8 cellular contexts compared by ENCODE assay signal in genomic region chr17:42530952-42531454, GRCh38. TPM values are rescaled to one million over a fixed set of nuclear protein-coding genes. Genes with fewer than 3 reads are reported as not detected.
A peak's percentile ranks its signal among the peaks of the same experiment; 100 is the strongest.
DNase-seq lines count a peak whose midpoint lies in the region; ATAC-seq and TF ChIP-seq lines count a peak whose summit lies in the region.

No MANE protein-coding gene starts in this region.

- no peak for ATAC-seq in activated naive CD8-positive, alpha-beta T cell treated with anti-CD3 and anti-CD28 coated beads, Interleukin-2, amount 50 U/mL, for 24 hours
- ATAC-seq in T-cell (replicated peaks in 1 of 4): no peak
- ATAC-seq in right lobe of liver: peak; percentile 50 to 71 (median 65)
- no peak for ATAC-seq in upper lobe of left lung (ENCODE audit: low FRiP score in 2 of 2)
- no peak for ATAC-seq in GM21717 (IDR thresholded peaks at IDR 0.05; ENCODE audit: unreplicated experiment)

- H3K27ac ChIP-seq in right lobe of liver (peak overlapping the region; percentile 83 to 89 (median 85)), upper lobe of left lung (peak overlapping the region in 3 of 4 donors; percentile 73 to 88 (median 85))

- 75% methylated on average over 2 of the region's 2 CpGs for WGBS in right lobe of liver (ENCODE audit: insufficient coverage, low coverage, low lambda C conversion rate, missing lambda C conversion rate)
- WGBS in upper lobe of left lung, 2 donors: 81% methylated on average over 2 of the region's 2 CpGs; no CpG with 5 or more reads in 1 of the 2 donors

- no peaks in the 10 kb centered on the region for H3K9me3 ChIP-seq in right lobe of liver
- H3K9me3 ChIP-seq in upper lobe of left lung: no peaks in the 10 kb centered on the region

- intact Hi-C loops in right lobe of liver (cut with DNase I): no loop called here

- TF ChIP-seq POLR2A in right lobe of liver (IDR thresholded peaks at IDR 0.05) (no peak), upper lobe of left lung (IDR thresholded peaks at IDR 0.05) (no peak)

- H3K4me1 ChIP-seq in right lobe of liver: peaks cover 0 to 68% (median 26%) of the 10 kb centered on the region in 4 donors
- peaks cover 22 to 62% (median 40%) of the 10 kb centered on the region in 4 donors for H3K4me1 ChIP-seq in upper lobe of left lung

- POLR2A ChIA-PET in T-cell (lab: Charles Lee): no interaction called here

- H3K4me1 Mint-ChIP-seq in activated naive CD8-positive, alpha-beta T cell (ENCODE audit: low read depth): peaks cover 49% of the 10 kb centered on the region
- H3K4me1 Mint-ChIP-seq in activated naive CD8-positive, alpha-beta T cell treated with anti-CD3 and anti-CD28 coated beads, Interleukin-2, amount 50 U/mL, for 24 hours: peaks cover 44% of the 10 kb centered on the region
- H3K4me1 Mint-ChIP-seq in T-cell: peaks cover 41 to 46% (median 42%) of the 10 kb centered on the region in 3 donors

- no peaks in the 10 kb centered on the region for H3K9me3 Mint-ChIP-seq in activated naive CD8-positive, alpha-beta T cell (ENCODE audit: low read depth)
- H3K9me3 Mint-ChIP-seq in activated naive CD8-positive, alpha-beta T cell treated with anti-CD3 and anti-CD28 coated beads, Interleukin-2, amount 50 U/mL, for 24 hours: no peaks in the 10 kb centered on the region
- H3K9me3 Mint-ChIP-seq in T-cell: no peaks in the 10 kb centered on the region

- peak overlapping the region; percentile 84 for H3K4me3 Mint-ChIP-seq in activated naive CD8-positive, alpha-beta T cell
- no peak overlapping the region for H3K4me3 Mint-ChIP-seq in activated naive CD8-positive, alpha-beta T cell treated with anti-CD3 and anti-CD28 coated beads, Interleukin-2, amount 50 U/mL, for 24 hours
- peak overlapping the region in 2 of 3 donors; percentile 77 for H3K4me3 Mint-ChIP-seq in T-cell

- CTCF ChIA-PET in T-cell (lab: Charles Lee): interaction anchor here (0.7 to 1.5 kb wide), 2 partner anchors 11 to 128 kb away, joined by 3 to 4 read pairs; no protein-coding TSS in a partner anchor

- TF ChIP-seq CTCF in right lobe of liver (IDR thresholded peaks at IDR 0.05) (no peak), upper lobe of left lung (IDR thresholded peaks at IDR 0.05) (no peak)

- H3K4me3 ChIP-seq in right lobe of liver (no peak overlapping the region), upper lobe of left lung (no peak overlapping the region)

- no peaks in the 10 kb centered on the region for H3K27me3 ChIP-seq in right lobe of liver
- H3K27me3 ChIP-seq in upper lobe of left lung: no peaks in the 10 kb centered on the region

- no peaks in the 10 kb centered on the region for H3K36me3 Mint-ChIP-seq in activated naive CD8-positive, alpha-beta T cell
- H3K36me3 Mint-ChIP-seq in activated naive CD8-positive, alpha-beta T cell treated with anti-CD3 and anti-CD28 coated beads, Interleukin-2, amount 50 U/mL, for 24 hours (ENCODE audit: low read depth): no peaks in the 10 kb centered on the region
- H3K36me3 Mint-ChIP-seq in T-cell: no peaks in the 10 kb centered on the region

- H3K36me3 ChIP-seq in right lobe of liver (no peaks in the 10 kb centered on the region), upper lobe of left lung (no peaks in the 10 kb centered on the region)

- TF ChIP-seq EP300 in upper lobe of left lung (IDR thresholded peaks at IDR 0.05): no peak

- no peak for DNase-seq in activated naive CD8-positive, alpha-beta T cell treated with anti-CD3 and anti-CD28 coated beads, Interleukin-2, amount 50 U/mL, for 24 hours
- DNase-seq in T-cell (no peak), right lobe of liver (peak; percentile 70 to 86 (median 82)), upper lobe of left lung (no peak), iPS-NIHi11 (ENCODE audit: low spot score) (no peak)
- no peak for DNase-seq in stimulated activated CD4-positive, alpha-beta T cell treated with anti-CD3 and anti-CD28 coated beads, Interleukin-12 subunit alpha, Interleukin-12 subunit beta, amount 100 ng/mL, for 4 hours

- H3K27ac Mint-ChIP-seq in activated naive CD8-positive, alpha-beta T cell: peak overlapping the region; percentile 64
- no peak overlapping the region for H3K27ac Mint-ChIP-seq in activated naive CD8-positive, alpha-beta T cell treated with anti-CD3 and anti-CD28 coated beads, Interleukin-2, amount 50 U/mL, for 24 hours
- H3K27ac Mint-ChIP-seq in T-cell: peak overlapping the region; percentile 76 to 93

- no peaks in the 10 kb centered on the region for H3K27me3 Mint-ChIP-seq in activated naive CD8-positive, alpha-beta T cell
- H3K27me3 Mint-ChIP-seq in activated naive CD8-positive, alpha-beta T cell treated with anti-CD3 and anti-CD28 coated beads, Interleukin-2, amount 50 U/mL, for 24 hours: no peaks in the 10 kb centered on the region
- H3K27me3 Mint-ChIP-seq in T-cell: no peaks in the 10 kb centered on the region

RNA-seq across cellular contexts. Expression of gene NAGLU, which starts 5.0 kb away (rescaled TPM):
- total RNA-seq in T-cell: 10 to 100 TPM; 13.2 to 35.1 (median 28.8) TPM
- 10 to 100 TPM; 36.4 to 81.6 (median 43.7) TPM for total RNA-seq in right lobe of liver
- total RNA-seq in upper lobe of left lung: 10 to 100 TPM; 36.7 to 97.4 (median 68.4) TPM

RNA-seq across cellular contexts. Expression of gene HSD17B1, which starts 21.7 kb away (rescaled TPM):
- 1 to 10 TPM; 1.2 to 2.2 (median 1.4) TPM for total RNA-seq in T-cell
- total RNA-seq in right lobe of liver: 1 to 10 TPM in 1 of 6 experiments, under 1 TPM in 5; 0.31 to 1.1 (median 0.87) TPM
- total RNA-seq in upper lobe of left lung: 1 to 10 TPM in 5 of 6 donors, not detected in 1; 1.3 to 6.3 (median 1.7) TPM

RNA-seq across cellular contexts. Expression of gene COASY, which starts 30.9 kb away (rescaled TPM):
- total RNA-seq in T-cell: 10 to 100 TPM; 43.2 to 79.0 (median 74.9) TPM
- total RNA-seq in right lobe of liver: 10 to 100 TPM; 48.1 to 70.5 (median 60.9) TPM
- total RNA-seq in upper lobe of left lung: 10 to 100 TPM; 34.7 to 71.1 (median 51.4) TPM

RNA-seq across cellular contexts. Expression of gene MLX, which starts 35.9 kb away (rescaled TPM):
- total RNA-seq in T-cell (10 to 100 TPM; 31.4 to 68.9 (median 61.2) TPM), right lobe of liver (10 to 100 TPM; 34.5 to 46.2 (median 35.2) TPM), upper lobe of left lung (100 to 1,000 TPM in 1 of 6 donors, 10 to 100 TPM in 5; 61.8 to 104 (median 83.5) TPM)

RNA-seq across cellular contexts. Expression of gene PSMC3IP, which starts 46.5 kb away (rescaled TPM):
- total RNA-seq in T-cell (1 to 10 TPM; 2.2 to 4.3 (median 3.2) TPM), right lobe of liver (1 to 10 TPM in 2 of 6 experiments, under 1 TPM in 4; 0.26 to 2.4 (median 0.76) TPM), upper lobe of left lung (1 to 10 TPM in 5 of 6 donors, not detected in 1; 1.9 to 6.8 (median 3.8) TPM)

Comparison
In these comparisons a context has a peak if more than half of its experiments do, and no peak if none do; other contexts are left out.
1. ATAC-seq: peak in right lobe of liver (4 of 4); none in activated naive CD8-positive, alpha-beta T cell treated with anti-CD3 and anti-CD28 coated beads, Interleukin-2, amount 50 U/mL, for 24 hours (single experiment), T-cell (0 of 4), upper lobe of left lung (0 of 2) and GM21717 (single experiment).
2. DNase-seq: peak in right lobe of liver (3 of 3); none in activated naive CD8-positive, alpha-beta T cell treated with anti-CD3 and anti-CD28 coated beads, Interleukin-2, amount 50 U/mL, for 24 hours (single experiment), T-cell (0 of 34), upper lobe of left lung (0 of 2), iPS-NIHi11 (single experiment) and stimulated activated CD4-positive, alpha-beta T cell treated with anti-CD3 and anti-CD28 coated beads, Interleukin-12 subunit alpha, Interleukin-12 subunit beta, amount 100 ng/mL, for 4 hours (single experiment).